Comparison of ENCODE assay signal across 16 cellular contexts in genomic region chr16:46915483-46916025, GRCh38.
"Had no signal": no experiment of that assay in that cellular context is flagged by ENCODE, and none has a peak within 500 bp of the region (broad histone marks: within the 10 kb centered on the region; RNA-seq: fewer than 3 reads in every experiment).

No MANE protein-coding gene starts in this region.

- H3K9me3 ChIP-seq: breast epithelium, heart left ventricle, pancreas, stomach, thoracic aorta had no signal

- H3K4me3 ChIP-seq: breast epithelium, heart left ventricle, pancreas, stomach, thoracic aorta had no signal

- FAIRE-seq: endometrium, pancreas had no signal

- H3K36me3 ChIP-seq: breast epithelium, thoracic aorta had no signal

- H3K27me3 ChIP-seq: breast epithelium, foreskin keratinocyte, heart left ventricle, pancreas, stomach had no signal

- H3K4me1 ChIP-seq: breast epithelium, foreskin keratinocyte, heart left ventricle had no signal

- DNase-seq: activated CD4-positive, alpha-beta T cell treated with anti-CD3 and anti-CD28 coated beads, Interleukin-2, amount 50 U/mL, for 48 hours; activated CD8-positive, alpha-beta memory T cell treated with anti-CD3 and anti-CD28 coated beads, Interleukin-2, amount 10 ng/mL, durations not matched to agents 7 days and 5 days; activated gamma-delta T cell; activated T-cell treated with anti-CD3 and anti-CD28 coated beads, Interleukin-2, amount 50 U/mL, for 24 hours; anterior cingulate cortex; foreskin keratinocyte; left colon; stimulated activated CD4-positive, alpha-beta T cell treated with anti-CD3 and anti-CD28 coated beads, Interleukin-4, amount 100 ng/mL, for 1 hour; stimulated activated CD8-positive, alpha-beta memory T cell treated with anti-CD3 and anti-CD28 coated beads, Interleukin-4, amount 100 ng/mL, for 48 hours; stomach had no signal

- ATAC-seq: activated CD4-positive, CD25-positive, alpha-beta regulatory T cell treated with anti-CD3 and anti-CD28 coated beads, Interleukin-2, amount 50 U/mL, for 24 hours; activated CD8-positive, alpha-beta memory T cell treated with anti-CD3 and anti-CD28 coated beads, Interleukin-2, amount 10 ng/mL, durations not matched to agents 7 days and 5 days; foreskin keratinocyte; heart left ventricle; left colon; pancreas had no signal

- H3K27ac ChIP-seq: breast epithelium, foreskin keratinocyte, heart left ventricle, pancreas, thoracic aorta had no signal
